Comparison of ENCODE assay signal across 11 cellular contexts in the genomic region with DNA sequence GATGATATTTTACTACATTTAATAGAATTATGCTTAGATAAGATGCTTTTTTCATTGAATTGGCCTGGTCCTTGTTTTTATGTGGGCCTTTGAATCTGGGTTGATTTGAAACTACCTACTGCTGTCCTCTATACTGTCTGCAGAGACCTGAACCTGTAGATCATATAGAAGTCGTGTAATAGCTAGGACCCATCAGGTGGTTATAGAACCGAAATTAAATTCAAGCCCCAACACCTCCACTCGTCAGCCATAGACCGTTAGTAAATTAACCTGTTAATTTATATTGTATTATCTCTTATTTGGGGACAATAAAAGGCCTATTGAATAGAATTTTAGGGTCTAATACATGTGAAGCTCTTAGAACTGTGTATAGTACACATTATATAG.
DNase-seq lines count a peak whose midpoint lies in the region; ATAC-seq and TF ChIP-seq lines count a peak whose summit lies in the region.
"Had no signal": no experiment of that assay in that cellular context is flagged by ENCODE, and none has a peak within 500 bp of the region (broad histone marks: within the 10 kb centered on the region; RNA-seq: fewer than 3 reads in every experiment).

No MANE protein-coding gene starts in this region.

- no peaks in the 10 kb centered on the region for H3K9me3 Mint-ChIP-seq in CD8-positive, alpha-beta T cell
- H3K9me3 Mint-ChIP-seq in IgD-negative memory B cell = peaks cover 0 to 3% (median 0%) of the 10 kb centered on the region in 3 donors

- peaks cover 11% of the 10 kb centered on the region for H3K36me3 ChIP-seq in CD8-positive, alpha-beta T cell (ENCODE audit: insufficient read depth, low read length)
- H3K36me3 ChIP-seq in muscle layer of duodenum (ENCODE audit: control insufficient read depth in 1 of 2, insufficient read depth in 2 of 2, low read length in 2 of 2) = peaks cover 0 to 4% of the 10 kb centered on the region in 2 donors
- H3K36me3 ChIP-seq: pancreas had no signal

- peaks cover 62% of the 10 kb centered on the region for H3K36me3 Mint-ChIP-seq in CD8-positive, alpha-beta T cell
- H3K36me3 Mint-ChIP-seq in IgD-negative memory B cell = peaks cover 5% of the 10 kb centered on the region

- CTCF ChIA-PET in CD8-positive, alpha-beta T cell (lab: Charles Lee) = interaction anchor here (1.0 kb wide), 2 partner anchors 18 to 193 kb away, joined by 3 read pairs; no protein-coding TSS in a partner anchor

- peaks cover 50% of the 10 kb centered on the region for H3K4me1 ChIP-seq in CD8-positive, alpha-beta T cell (ENCODE audit: insufficient read depth, low read length)
- peaks cover 0 to 59% of the 10 kb centered on the region in 2 donors for H3K4me1 ChIP-seq in muscle layer of duodenum (ENCODE audit: control insufficient read depth in 1 of 2, insufficient read depth in 2 of 2, low read length in 2 of 2)

- H3K27ac ChIP-seq in CD8-positive, alpha-beta T cell (ENCODE audit: low read depth, low read length) = no peak overlapping the region
- H3K27ac ChIP-seq in muscle layer of duodenum (ENCODE audit: low read length) = peak overlapping the region; percentile 5
- H3K27ac ChIP-seq: pancreas had no signal

- no peaks in the 10 kb centered on the region for H3K27me3 Mint-ChIP-seq in CD8-positive, alpha-beta T cell (ENCODE audit: low read depth)
- no peaks in the 10 kb centered on the region for H3K27me3 Mint-ChIP-seq in IgD-negative memory B cell

- no peak for TF ChIP-seq CTCF in CD8-positive, alpha-beta T cell (IDR thresholded peaks at IDR 0.05)

- no peaks in the 10 kb centered on the region for H3K27me3 ChIP-seq in CD8-positive, alpha-beta T cell (ENCODE audit: insufficient read depth, low read length)
- no peaks in the 10 kb centered on the region for H3K27me3 ChIP-seq in muscle layer of duodenum (ENCODE audit: low read depth, low read length)
- H3K27me3 ChIP-seq: pancreas had no signal

- no peak overlapping the region for H3K4me3 ChIP-seq in CD8-positive, alpha-beta T cell (ENCODE audit: low read depth, low read length)
- no peak overlapping the region for H3K4me3 ChIP-seq in muscle layer of duodenum (ENCODE audit: low read depth in 1 of 2, low read length in 2 of 2)
- H3K4me3 ChIP-seq: pancreas had no signal

- peak overlapping the region; percentile 82 for H3K27ac Mint-ChIP-seq in CD8-positive, alpha-beta T cell
- peak overlapping the region; percentile 70 to 97 (median 81) for H3K27ac Mint-ChIP-seq in IgD-negative memory B cell

- peaks cover 78% of the 10 kb centered on the region for H3K4me1 Mint-ChIP-seq in CD8-positive, alpha-beta T cell (ENCODE audit: low read depth)
- H3K4me1 Mint-ChIP-seq in IgD-negative memory B cell = peaks cover 30 to 59% (median 51%) of the 10 kb centered on the region in 3 donors

- ATAC-seq in CD8-positive, alpha-beta T cell = no peak
- ATAC-seq in GM21515 (IDR thresholded peaks at IDR 0.05; ENCODE audit: unreplicated experiment) = peak; percentile 10

- H3K4me3 Mint-ChIP-seq in CD8-positive, alpha-beta T cell = no peak overlapping the region
- peak overlapping the region; percentile 18 to 74 (median 36) for H3K4me3 Mint-ChIP-seq in IgD-negative memory B cell

- H3K9me3 ChIP-seq in CD8-positive, alpha-beta T cell (ENCODE audit: low read length) = no peaks in the 10 kb centered on the region
- no peaks in the 10 kb centered on the region for H3K9me3 ChIP-seq in muscle layer of duodenum (ENCODE audit: control insufficient read depth in 1 of 2, low read length in 2 of 2)
- H3K9me3 ChIP-seq: pancreas had no signal

- POLR2A ChIA-PET in CD8-positive, alpha-beta T cell (lab: Charles Lee) = no interaction called here

- intact Hi-C loops in CD8-positive, alpha-beta T cell (cut with DNase I, micrococcal nuclease) = no loop called here

- no peak for DNase-seq in CD8-positive, alpha-beta T cell
- DNase-seq in AG08396 (ENCODE audit: low spot score) (no peak), mesenteric fat pad (ENCODE audit: low spot score) (no peak), GDM1 (lab: John Stamatoyannopoulos, UW) (no peak), SW480 (ENCODE audit: low spot score) (no peak)
- DNase-seq: amniotic stem cell, NCI-H1105 treated with DMSO at 0.1 percent for 48 hours, pancreas had no signal
